In the genomic region with DNA sequence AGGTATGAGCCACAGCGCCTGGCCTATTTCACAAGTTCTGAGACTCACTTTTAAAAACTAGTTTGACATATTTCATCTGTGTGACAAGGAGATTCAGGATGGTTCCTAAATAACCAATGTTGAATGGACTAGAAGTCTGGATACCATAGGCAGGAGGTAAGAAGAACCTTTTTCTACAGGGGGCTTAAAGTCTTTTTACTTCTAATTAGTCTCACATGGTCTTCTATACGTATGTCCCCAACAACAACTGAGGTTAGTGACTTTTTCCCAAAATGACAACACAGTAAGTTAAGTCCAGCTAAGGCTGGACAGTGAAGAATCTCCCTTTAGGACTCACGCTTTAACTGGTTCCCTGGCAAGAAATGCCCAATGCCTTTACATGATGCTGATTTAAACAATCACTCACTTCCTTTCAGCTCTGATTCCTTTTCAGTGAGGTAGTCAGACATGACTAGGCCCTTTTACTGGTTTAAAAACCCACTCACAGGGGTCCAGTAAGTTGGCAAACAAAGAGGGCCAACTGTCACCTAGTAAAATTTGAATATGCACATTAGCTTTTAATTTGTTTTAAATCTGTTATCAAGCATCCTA, we compare ENCODE assay signal across 21 cellular contexts. TPM values are rescaled to one million over a fixed set of nuclear protein-coding genes. Genes with fewer than 3 reads are reported as not detected.
A peak's percentile ranks its signal among the peaks of the same experiment; 100 is the strongest.
DNase-seq lines count a peak whose midpoint lies in the region; ATAC-seq and TF ChIP-seq lines count a peak whose summit lies in the region.
"Had no signal": no experiment of that assay in that cellular context is flagged by ENCODE, and none has a peak within 500 bp of the region (broad histone marks: within the 10 kb centered on the region; RNA-seq: fewer than 3 reads in every experiment).

No MANE protein-coding gene starts in this region.

- TF ChIP-seq CTCF in endothelial cell (IDR thresholded peaks at IDR 0.05; ENCODE audit: unreplicated experiment) (no peak), mesothelial cell of epicardium (IDR thresholded peaks at IDR 0.05; ENCODE audit: unreplicated experiment) (no peak)

- H3K27me3 Mint-ChIP-seq in endothelial cell (ENCODE audit: unreplicated experiment), result no peaks in the 10 kb centered on the region
- H3K27me3 Mint-ChIP-seq in mesothelial cell of epicardium (ENCODE audit: low read depth), result no peaks in the 10 kb centered on the region
- H3K27me3 Mint-ChIP-seq: activated naive CD4-positive, alpha-beta T cell treated with anti-CD3 and anti-CD28 coated beads, Interleukin-2, amount 10 ng/mL, durations not matched to agents 7 days and 5 days had no signal

- H3K36me3 Mint-ChIP-seq in endothelial cell (ENCODE audit: low read depth, unreplicated experiment), result peaks cover 53% of the 10 kb centered on the region
- peaks cover 48% of the 10 kb centered on the region for H3K36me3 Mint-ChIP-seq in mesothelial cell of epicardium

- no peak for ATAC-seq in GM18873 (IDR thresholded peaks at IDR 0.05; ENCODE audit: low FRiP score, unreplicated experiment)
- ATAC-seq in HG03139 (IDR thresholded peaks at IDR 0.05; ENCODE audit: unreplicated experiment), result no peak
- ATAC-seq in Right ventricle myocardium superior (ENCODE audit: poor library complexity), result no peak
- ATAC-seq: activated T-cell treated with anti-CD3 and anti-CD28 coated beads, Interleukin-2, amount 50 U/mL, for 4 hours; heart left ventricle; lower lobe of right lung; SK-N-SH treated with all-trans-retinoic acid at 6 μM for 48 hours had no signal

- H3K4me3 Mint-ChIP-seq in endothelial cell (ENCODE audit: unreplicated experiment) (no peak overlapping the region), mesothelial cell of epicardium (no peak overlapping the region)
- H3K4me3 Mint-ChIP-seq: activated naive CD4-positive, alpha-beta T cell treated with anti-CD3 and anti-CD28 coated beads, Interleukin-2, amount 10 ng/mL, durations not matched to agents 7 days and 5 days; activated T-cell treated with anti-CD3 and anti-CD28 coated beads, Interleukin-2, amount 50 U/mL, for 4 hours; T-helper 2 cell treated with Interferon-gamma antibody and Interleukin-4, amounts not matched to agents 5 μg/mL and 100 μg/mL, for 36 hours had no signal

- intact Hi-C loops in Right ventricle myocardium superior (cut with DNase I), result no loop called here

- DNase-seq in EH (ENCODE audit: low read depth) (peak; percentile 57), RKO (ENCODE audit: low spot score) (peak; percentile 39), endothelial cell (ENCODE audit: low spot score) (no peak), mesothelial cell of epicardium (ENCODE audit: low spot score in 2 of 2, unreplicated experiment in 2 of 2) (no peak), Right ventricle myocardium superior (no peak), SIG-M5 treated with dmso at 0.1 percent for 504 hours (lab: John Stamatoyannopoulos, UW; ENCODE audit: unreplicated experiment) (no peak)
- DNase-seq: activated CD8-positive, alpha-beta memory T cell treated with anti-CD3 and anti-CD28 coated beads for 24 hours; activated naive CD4-positive, alpha-beta T cell treated with anti-CD3 and anti-CD28 coated beads, Interleukin-2, amount 10 ng/mL, durations not matched to agents 7 days and 5 days; activated T-cell treated with anti-CD3 and anti-CD28 coated beads, Interleukin-2, amount 50 U/mL, for 4 hours; heart left ventricle; lower lobe of right lung; NCI-H1105; NCI-H2081 treated with DMSO at 0.1 percent for 48 hours; NCI-H510A; occipital lobe; Peyer's patch; retina had no signal

- H3K9me3 Mint-ChIP-seq in endothelial cell (ENCODE audit: unreplicated experiment), result no peaks in the 10 kb centered on the region
- no peaks in the 10 kb centered on the region for H3K9me3 Mint-ChIP-seq in mesothelial cell of epicardium
- H3K9me3 Mint-ChIP-seq: activated naive CD4-positive, alpha-beta T cell treated with anti-CD3 and anti-CD28 coated beads, Interleukin-2, amount 10 ng/mL, durations not matched to agents 7 days and 5 days; activated T-cell treated with anti-CD3 and anti-CD28 coated beads, Interleukin-2, amount 50 U/mL, for 4 hours; T-helper 2 cell treated with Interferon-gamma antibody and Interleukin-4, amounts not matched to agents 5 μg/mL and 100 μg/mL, for 36 hours had no signal

- H3K27ac Mint-ChIP-seq in endothelial cell (ENCODE audit: unreplicated experiment) (peak overlapping the region; percentile 42), mesothelial cell of epicardium (peak overlapping the region; percentile 43)
- H3K27ac Mint-ChIP-seq: activated naive CD4-positive, alpha-beta T cell treated with anti-CD3 and anti-CD28 coated beads, Interleukin-2, amount 10 ng/mL, durations not matched to agents 7 days and 5 days had no signal

- H3K4me1 Mint-ChIP-seq in endothelial cell (ENCODE audit: unreplicated experiment) (peaks cover 6% of the 10 kb centered on the region), mesothelial cell of epicardium (no peaks in the 10 kb centered on the region)

RNA-seq across cellular contexts. Expression of a gene that starts 12.1 kb away (rescaled TPM):
- total RNA-seq in endothelial cell (ENCODE audit: unreplicated experiment) (19.0 TPM), mesothelial cell of epicardium (14.9 to 16.1 TPM (median 15.6 TPM) in 3 replicates), Right ventricle myocardium superior (5.9 TPM)

RNA-seq across cellular contexts. Expression of a gene that starts 12.5 kb away (rescaled TPM):
- total RNA-seq in endothelial cell (ENCODE audit: unreplicated experiment), result 60.0 TPM
- 95.1 to 99.4 TPM (median 96.9 TPM) in 3 replicates for total RNA-seq in mesothelial cell of epicardium
- total RNA-seq in Right ventricle myocardium superior, result 65.5 TPM

Comparison
In these comparisons a context has a peak if more than half of its experiments do, and no peak if none do; other contexts are left out.
1. DNase-seq: peak in EH (single experiment) and RKO (single experiment); none in endothelial cell (single experiment), mesothelial cell of epicardium (0 of 2), Right ventricle myocardium superior (single experiment) and SIG-M5 treated with dmso at 0.1 percent for 504 hours (single experiment).